8 cellular contexts compared by ENCODE assay signal in the genomic region with DNA sequence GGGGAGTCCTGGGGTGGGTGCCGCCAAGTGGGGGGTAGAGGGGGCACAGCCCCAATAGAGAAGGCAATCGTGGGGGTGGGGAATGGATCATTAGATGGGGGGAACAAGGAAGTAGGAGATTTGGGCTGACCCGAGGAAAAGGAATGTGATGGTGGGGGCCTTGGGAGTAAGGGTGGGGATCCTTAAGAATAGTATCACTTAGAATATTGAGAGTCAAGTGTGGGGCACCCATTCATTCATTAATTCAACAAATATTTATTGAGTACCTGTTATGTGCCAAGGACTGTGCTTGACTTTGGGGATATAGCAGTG. TPM values are rescaled to one million over a fixed set of nuclear protein-coding genes. Genes with fewer than 3 reads are reported as not detected.
DNase-seq lines count a peak whose midpoint lies in the region; ATAC-seq and TF ChIP-seq lines count a peak whose summit lies in the region.

No MANE protein-coding gene starts in this region.

- H3K9ac ChIP-seq in skeletal muscle satellite cell (ENCODE audit: low read depth, low read length): peak overlapping the region; percentile 99

- H3K36me3 ChIP-seq in H7 (replicated peaks; ENCODE audit: control insufficient read depth, insufficient read depth, low read length) (peaks cover 2% of the 10 kb centered on the region), skeletal muscle satellite cell (ENCODE audit: insufficient read depth, low read length) (peaks cover 6% of the 10 kb centered on the region)

- peaks cover 9% of the 10 kb centered on the region for H3K27me3 Mint-ChIP-seq in glutamatergic neuron (ENCODE audit: unreplicated experiment)

- H3K4me3 ChIP-seq in H7 (ENCODE audit: insufficient read depth, low read depth, low read length) (peak overlapping the region; percentile 93), WI38 (ENCODE audit: low read depth, low read length) (peak overlapping the region; percentile 98), skeletal muscle satellite cell (ENCODE audit: low read length) (peak overlapping the region; percentile 99)

- H3K9me3 Mint-ChIP-seq in glutamatergic neuron (ENCODE audit: unreplicated experiment): peaks cover 3% of the 10 kb centered on the region

- peak overlapping the region; percentile 92 for H3K27ac Mint-ChIP-seq in glutamatergic neuron (ENCODE audit: unreplicated experiment)

- intact Hi-C loops in posterior vena cava (cut with DNase I): no loop called here

- no peak for DNase-seq in H7
- DNase-seq in glutamatergic neuron: no peak
- no peak for DNase-seq in AG20443 (ENCODE audit: low spot score)
- no peak for DNase-seq in posterior vena cava (ENCODE audit: low spot score)
- no peak for DNase-seq in SKM-1 (lab: John Stamatoyannopoulos, UW; ENCODE audit: unreplicated experiment)

- no peaks in the 10 kb centered on the region for H3K9me3 ChIP-seq in skeletal muscle satellite cell (replicated peaks; ENCODE audit: low read length)

- no peaks in the 10 kb centered on the region for H3K36me3 Mint-ChIP-seq in glutamatergic neuron (ENCODE audit: unreplicated experiment)

- H3K4me3 Mint-ChIP-seq in glutamatergic neuron (ENCODE audit: unreplicated experiment): peak overlapping the region; percentile 93

- no peak for ATAC-seq in HG03097 (IDR thresholded peaks at IDR 0.05; ENCODE audit: low FRiP score, unreplicated experiment)

- TF ChIP-seq CTCF in WI38 (IDR thresholded peaks at IDR 0.05; ENCODE audit: low read depth, low read length): no peak
- no peak for TF ChIP-seq CTCF in glutamatergic neuron (IDR thresholded peaks at IDR 0.05; ENCODE audit: partially characterized antibody, unreplicated experiment)

- H3K27me3 ChIP-seq in H7 (ENCODE audit: control insufficient read depth, insufficient read depth, low read length) (no peaks in the 10 kb centered on the region), skeletal muscle satellite cell (ENCODE audit: control insufficient read depth, insufficient read depth, low read length) (no peaks in the 10 kb centered on the region)

- peaks cover 47% of the 10 kb centered on the region for H3K4me1 ChIP-seq in skeletal muscle satellite cell (ENCODE audit: control insufficient read depth, insufficient read depth, low read length)

- H3K4me1 Mint-ChIP-seq in glutamatergic neuron (ENCODE audit: low read depth, unreplicated experiment): peaks cover 5% of the 10 kb centered on the region

- peak overlapping the region; percentile 94 for H3K4me2 ChIP-seq in skeletal muscle satellite cell (ENCODE audit: low read length)

RNA-seq across cellular contexts. Expression of gene PPP5C, which starts 0.6 kb away (rescaled TPM):
- total RNA-seq in H7 (2014; rRNA removed; shearing (Covaris generic)): 85.4 and 92.8 TPM in 2 replicates
- total RNA-seq in glutamatergic neuron (ENCODE audit: unreplicated experiment) (85.8 TPM), posterior vena cava (10 to 100 TPM; 44.3 to 46.8 TPM)
- total RNA-seq in skeletal muscle satellite cell (2012; rRNA removed): 47.7 and 51.3 TPM in 2 replicates

RNA-seq across cellular contexts. Expression of gene HIF3A, which starts 50.7 kb away (rescaled TPM):
- 13.2 and 18.0 TPM in 2 replicates for total RNA-seq in H7 (2014; rRNA removed; shearing (Covaris generic))
- 4.4 TPM for total RNA-seq in glutamatergic neuron (ENCODE audit: unreplicated experiment)
- total RNA-seq in skeletal muscle satellite cell (2012; rRNA removed): 11.4 and 12.4 TPM in 2 replicates
- total RNA-seq in posterior vena cava: 10 to 100 TPM; 50.0 to 79.8 TPM
